In genomic region chr11:811446-812245, GRCh38 we compare ENCODE assay signal across 9 cellular contexts. TPM values are rescaled to one million over a fixed set of nuclear protein-coding genes. Genes with fewer than 3 reads are reported as not detected.
DNase-seq lines count a peak whose midpoint lies in the region; ATAC-seq and TF ChIP-seq lines count a peak whose summit lies in the region.
"Had no signal": no experiment of that assay in that cellular context is flagged by ENCODE, and none has a peak within 500 bp of the region (broad histone marks: within the 10 kb centered on the region; RNA-seq: fewer than 3 reads in every experiment).

No MANE protein-coding gene starts in this region.

- no peak for TF ChIP-seq CTCF in SU-DHL-6 (IDR thresholded peaks at IDR 0.05; ENCODE audit: insufficient read depth, low read length, poor library complexity, severe bottlenecking)
- TF ChIP-seq CTCF in fibroblast of lung (conservative IDR thresholded peaks at IDR 0.05 in 1 of 2, IDR thresholded peaks at IDR 0.05 in 1 of 2; ENCODE audit: low read depth in 1 of 2, low read length in 2 of 2) = no peak
- no peak for TF ChIP-seq CTCF in smooth muscle cell (IDR thresholded peaks at IDR 0.05; ENCODE audit: borderline replicate concordance, insufficient read depth, poor library complexity, severe bottlenecking)

- H3K27me3 Mint-ChIP-seq in activated T-cell treated with anti-CD3 and anti-CD28 coated beads, Interleukin-2, amount 50 U/mL, for 24 hours = no peaks in the 10 kb centered on the region

- peak overlapping the region; percentile 85; the same call in 1 of the 2 replicates for H3K27ac ChIP-seq in SU-DHL-6 (ENCODE audit: low read depth, low read length)
- H3K27ac ChIP-seq in fibroblast of lung (ENCODE audit: insufficient read depth, low read length) = peak overlapping the region; percentile 96
- H3K27ac ChIP-seq in smooth muscle cell (ENCODE audit: low read depth) = peak overlapping the region; percentile 98

- H3K9me3 ChIP-seq in SU-DHL-6 (ENCODE audit: insufficient read depth, low read length) = no peaks in the 10 kb centered on the region
- no peaks in the 10 kb centered on the region for H3K9me3 ChIP-seq in fibroblast of lung (ENCODE audit: control insufficient read depth, insufficient read depth, low read depth, low read length)
- H3K9me3 ChIP-seq in smooth muscle cell (replicated peaks; ENCODE audit: low read depth) = no peaks in the 10 kb centered on the region

- H3K36me3 ChIP-seq in SU-DHL-6 (ENCODE audit: low read length) = peaks cover 25% of the 10 kb centered on the region
- H3K36me3 ChIP-seq in fibroblast of lung (ENCODE audit: control insufficient read depth, insufficient read depth, low read length) = peaks cover 24% of the 10 kb centered on the region
- no peaks in the 10 kb centered on the region for H3K36me3 ChIP-seq in smooth muscle cell (ENCODE audit: low read depth)

- peaks cover 36% of the 10 kb centered on the region for H3K4me1 Mint-ChIP-seq in activated T-cell treated with anti-CD3 and anti-CD28 coated beads, Interleukin-2, amount 50 U/mL, for 24 hours (ENCODE audit: low read depth)

- H3K36me3 Mint-ChIP-seq in activated T-cell treated with anti-CD3 and anti-CD28 coated beads, Interleukin-2, amount 50 U/mL, for 24 hours (ENCODE audit: low read depth) = peaks cover 79% of the 10 kb centered on the region

- H4K20me1 ChIP-seq in SU-DHL-6 (ENCODE audit: low read depth, low read length) (peaks cover 10% of the 10 kb centered on the region; the same call in 1 of the 2 replicates), fibroblast of lung (ENCODE audit: control insufficient read depth, extremely low read depth, insufficient read depth, low read length) (no peaks in the 10 kb centered on the region), smooth muscle cell (ENCODE audit: low read depth) (peaks cover 35% of the 10 kb centered on the region)

- no peaks in the 10 kb centered on the region for H3K9me2 ChIP-seq in SU-DHL-6 (replicated peaks; ENCODE audit: insufficient read depth, low read length)

- ATAC-seq in HG03571 (IDR thresholded peaks at IDR 0.05; ENCODE audit: unreplicated experiment) = no peak

- H3K27ac Mint-ChIP-seq in activated T-cell treated with anti-CD3 and anti-CD28 coated beads, Interleukin-2, amount 50 U/mL, for 24 hours = peak overlapping the region; percentile 96

- peak; percentile 43 for DNase-seq in activated T-cell treated with anti-CD3 and anti-CD28 coated beads, Interleukin-2, amount 50 U/mL, for 24 hours
- DNase-seq in activated T-cell treated with anti-CD3 and anti-CD28 coated beads, Interleukin-2, amount 50 U/mL, for 1 hour = no peak
- DNase-seq in fibroblast of lung (ENCODE audit: low read depth in 2 of 2) (no peak), smooth muscle cell (lab: John Stamatoyannopoulos, UW; ENCODE audit: unreplicated experiment) (no peak), inferior parietal cortex (ENCODE audit: extremely low spot score) (no peak), NCI-H2227 (lab: John Stamatoyannopoulos, UW; ENCODE audit: unreplicated experiment) (no peak)
- DNase-seq: head of caudate nucleus had no signal

- H3K27me3 ChIP-seq in SU-DHL-6 (ENCODE audit: low read length) (no peaks in the 10 kb centered on the region), fibroblast of lung (ENCODE audit: control insufficient read depth, insufficient read depth, low read length) (no peaks in the 10 kb centered on the region), smooth muscle cell (ENCODE audit: low read depth) (no peaks in the 10 kb centered on the region)

- H3K4me3 ChIP-seq in SU-DHL-6 (ENCODE audit: insufficient read depth, low read length, poor library complexity, severe bottlenecking) = peak overlapping the region; percentile 71
- H3K4me3 ChIP-seq in fibroblast of lung (replicated peaks in 1 of 4; ENCODE audit: control extremely low read depth in 1 of 4, insufficient read depth in 1 of 4, low read depth in 3 of 4, low read length in 4 of 4) = peak overlapping the region; percentile 70 to 98 (median 86)
- H3K4me3 ChIP-seq in smooth muscle cell = no peak overlapping the region

- peak overlapping the region; percentile 95 for H3K9ac ChIP-seq in SU-DHL-6 (ENCODE audit: low read length)
- peak overlapping the region; percentile 13 for H3K9ac ChIP-seq in fibroblast of lung (ENCODE audit: insufficient read depth, low read length)
- H3K9ac ChIP-seq in smooth muscle cell (ENCODE audit: low read depth) = peak overlapping the region; percentile 98

- H3K4me2 ChIP-seq in SU-DHL-6 (ENCODE audit: low read depth, low read length, poor library complexity, severe bottlenecking) (peak overlapping the region; percentile 73), fibroblast of lung (ENCODE audit: extremely low read depth, insufficient read depth, low read length) (peak overlapping the region; percentile 89), smooth muscle cell (peak overlapping the region; percentile 99)

- H3K4me3 Mint-ChIP-seq in activated T-cell treated with anti-CD3 and anti-CD28 coated beads, Interleukin-2, amount 50 U/mL, for 24 hours = peak overlapping the region; percentile 89

- H2AFZ ChIP-seq in SU-DHL-6 (ENCODE audit: low read depth, low read length, severe bottlenecking) = no peak overlapping the region
- no peak overlapping the region for H2AFZ ChIP-seq in fibroblast of lung (ENCODE audit: low read length)
- no peak overlapping the region for H2AFZ ChIP-seq in smooth muscle cell (ENCODE audit: low read depth)

- H3F3A ChIP-seq in SU-DHL-6 (ENCODE audit: insufficient read depth) (peaks cover 53% of the 10 kb centered on the region), smooth muscle cell (ENCODE audit: low read depth) (peaks cover 11% of the 10 kb centered on the region)

- peaks cover 11% of the 10 kb centered on the region for H3K4me1 ChIP-seq in fibroblast of lung (ENCODE audit: control insufficient read depth, extremely low read depth, insufficient read depth, low read length)
- peaks cover 15% of the 10 kb centered on the region for H3K4me1 ChIP-seq in smooth muscle cell (ENCODE audit: low read depth)

- H3K79me2 ChIP-seq in SU-DHL-6 (ENCODE audit: insufficient read depth, low read length) (peaks cover 36% of the 10 kb centered on the region), fibroblast of lung (ENCODE audit: control insufficient read depth, insufficient read depth, low read length) (peaks cover 38% of the 10 kb centered on the region), smooth muscle cell (ENCODE audit: low read depth) (peaks cover 38% of the 10 kb centered on the region)

- 84% methylated on average over 14 of the region's 14 CpGs for WGBS in smooth muscle cell (ENCODE audit: low lambda C conversion rate)

- no peaks in the 10 kb centered on the region for H3K9me3 Mint-ChIP-seq in activated T-cell treated with anti-CD3 and anti-CD28 coated beads, Interleukin-2, amount 50 U/mL, for 24 hours

RNA-seq across cellular contexts. Expression of gene RPLP2, which starts 1.9 kb away (rescaled TPM):
- total RNA-seq in fibroblast of lung = 282 and 294 TPM in 2 replicates
- 741 and 904 TPM in 2 replicates for polyA plus RNA-seq in fibroblast of lung
- polyA plus RNA-seq in fibroblast of lung (2012) = 1,458 and 1,948 TPM in 2 replicates
- 327 and 443 TPM in 2 replicates for polyA minus RNA-seq in fibroblast of lung (ENCODE audit: low replicate concordance)
- 472 and 511 TPM in 2 replicates for total RNA-seq in smooth muscle cell
- polyA plus RNA-seq in smooth muscle cell = 622 and 701 TPM in 2 replicates

RNA-seq across cellular contexts. Expression of gene PIDD1, which starts 6.6 kb away (rescaled TPM):
- 7.4 and 14.2 TPM in 2 replicates for total RNA-seq in fibroblast of lung
- polyA plus RNA-seq in fibroblast of lung = 2.2 and 3.8 TPM in 2 replicates
- 4.6 and 11.9 TPM in 2 replicates for polyA plus RNA-seq in fibroblast of lung (2012)
- polyA minus RNA-seq in fibroblast of lung (ENCODE audit: low replicate concordance) = 5.1 and 12.4 TPM in 2 replicates
- 8.7 and 11.8 TPM in 2 replicates for total RNA-seq in smooth muscle cell
- 22.3 and 44.9 TPM in 2 replicates for polyA plus RNA-seq in smooth muscle cell

RNA-seq across cellular contexts. Expression of gene PNPLA2, which starts 7.1 kb away (rescaled TPM):
- total RNA-seq in fibroblast of lung = 16.2 and 33.9 TPM in 2 replicates
- 16.2 and 17.0 TPM in 2 replicates for polyA plus RNA-seq in fibroblast of lung
- polyA plus RNA-seq in fibroblast of lung (2012) = 65.5 and 80.5 TPM in 2 replicates
- 108 and 136 TPM in 2 replicates for polyA minus RNA-seq in fibroblast of lung (ENCODE audit: low replicate concordance)
- 12.4 and 14.8 TPM in 2 replicates for total RNA-seq in smooth muscle cell
- polyA plus RNA-seq in smooth muscle cell = 26.4 and 33.8 TPM in 2 replicates

RNA-seq across cellular contexts. Expression of gene SLC25A22, which starts 13.6 kb away (rescaled TPM):
- total RNA-seq in fibroblast of lung (8.0 and 9.9 TPM in 2 replicates), smooth muscle cell (6.9 and 7.0 TPM in 2 replicates)
- polyA plus RNA-seq in fibroblast of lung (10.4 and 19.9 TPM in 2 replicates), smooth muscle cell (19.5 and 25.2 TPM in 2 replicates)
- 13.7 and 28.7 TPM in 2 replicates for polyA plus RNA-seq in fibroblast of lung (2012)
- polyA minus RNA-seq in fibroblast of lung (ENCODE audit: low replicate concordance) = 13.5 and 24.9 TPM in 2 replicates

RNA-seq across cellular contexts. Expression of gene CRACR2B, which starts 16.1 kb away (rescaled TPM):
- total RNA-seq in fibroblast of lung (0.66 and 1.0 TPM in 2 replicates), smooth muscle cell (0.36 and 2.5 TPM in 2 replicates)
- polyA plus RNA-seq in fibroblast of lung (0.11 and 0.82 TPM in 2 replicates), smooth muscle cell (0.10 and 10.5 TPM in 2 replicates)
- polyA plus RNA-seq in fibroblast of lung (2012) = 0.98 and 2.6 TPM in 2 replicates
- polyA minus RNA-seq in fibroblast of lung (ENCODE audit: low replicate concordance) = 2.1 TPM in 1 of 2 replicates, not detected in the other

Comparison
In these comparisons a context has a peak if more than half of its experiments do, and no peak if none do; other contexts are left out.
1. H3K9ac ChIP-seq: peak in every context shown above with its lines; median percentile 98 in smooth muscle cell; 95 in SU-DHL-6; 13 in fibroblast of lung.